ENCODE assay signal across 10 cellular contexts in genomic region chr5:172380992-172381643, GRCh38.
DNase-seq lines count a peak whose midpoint lies in the region; ATAC-seq and TF ChIP-seq lines count a peak whose summit lies in the region.
"Had no signal": no experiment of that assay in that cellular context is flagged by ENCODE, and none has a peak within 500 bp of the region (broad histone marks: within the 10 kb centered on the region; RNA-seq: fewer than 3 reads in every experiment).

No MANE protein-coding gene starts in this region.

- in situ Hi-C loops in astrocyte of the cerebellum (cut with HindIII; ENCODE audit: low sequenced_read_pairs): no loop called here

- ATAC-seq in GM18907 (IDR thresholded peaks at IDR 0.05; ENCODE audit: unreplicated experiment): no peak

- no peak overlapping the region for H3K4me3 ChIP-seq in astrocyte of the cerebellum (ENCODE audit: low read depth, low read length)
- H3K4me3 ChIP-seq in tibial artery: peak overlapping the region in 1 of 2 donors; percentile 28

- no peaks in the 10 kb centered on the region for H3K27me3 ChIP-seq in tibial artery

- H3K9me3 ChIP-seq in tibial artery: no peaks in the 10 kb centered on the region

- TF ChIP-seq CTCF in astrocyte of the cerebellum (IDR thresholded peaks at IDR 0.05; ENCODE audit: low read depth, low read length, missing control alignments): no peak
- TF ChIP-seq CTCF in tibial artery (IDR thresholded peaks at IDR 0.05): no peak

- peaks cover 5 to 58% (median 44%) of the 10 kb centered on the region in 3 donors for H3K36me3 ChIP-seq in tibial artery

- intact Hi-C loops in tibial artery (cut with DNase I; ENCODE audit: low total_unique reads): no loop called here

- H3K27ac ChIP-seq in tibial artery: peak overlapping the region; percentile 52 to 59

- peaks cover 0 to 30% (median 10%) of the 10 kb centered on the region in 4 donors for H3K4me1 ChIP-seq in tibial artery

- peak; percentile 6 for DNase-seq in DMS153 treated with DMSO at 0.1 percent for 48 hours (lab: John Stamatoyannopoulos, UW; ENCODE audit: unreplicated experiment)
- DNase-seq in DMS153 (lab: John Stamatoyannopoulos, UW): no peak
- DNase-seq in astrocyte of the cerebellum (ENCODE audit: low read depth): peak; percentile 56
- DNase-seq in kidney tubule cell (ENCODE audit: low spot score): peak; percentile 35
- peak; percentile 81 to 89 for DNase-seq in tibial artery
- no peak for DNase-seq in dedifferentiated amniotic fluid mesenchymal stem cell (ENCODE audit: extremely low spot score)
- DNase-seq in OCI-M1 (lab: John Stamatoyannopoulos, UW): no peak
- DNase-seq: activated CD4-positive, alpha-beta T cell treated with anti-CD3 and anti-CD28 coated beads, Interleukin-2, amount 50 U/mL, for 4 hours; dermis blood vessel endothelial cell had no signal

Comparison
In these comparisons a context has a peak if more than half of its experiments do, and no peak if none do; other contexts are left out.
1. DNase-seq: peak in DMS153 treated with DMSO at 0.1 percent for 48 hours (single experiment), astrocyte of the cerebellum (single experiment), kidney tubule cell (single experiment) and tibial artery (2 of 2); none in DMS153 (single experiment), dedifferentiated amniotic fluid mesenchymal stem cell (single experiment) and OCI-M1 (single experiment).